In genomic region chr2:223311889-223312288, GRCh38 we compare ENCODE assay signal across 35 cellular contexts.
"Had no signal": no experiment of that assay in that cellular context is flagged by ENCODE, and none has a peak within 500 bp of the region (broad histone marks: within the 10 kb centered on the region; RNA-seq: fewer than 3 reads in every experiment).

No MANE protein-coding gene starts in this region.

- H3K9me3 ChIP-seq: MG63 had no signal

- DNase-seq: Karpas-422, Kasumi-1, MG63, MM.1S, MV-4-11, NCI-H1048, NCI-H1092, NCI-H1092 treated with DMSO at 0.1 percent for 48 hours, NCI-H1105, NCI-H1105 treated with DMSO at 0.1 percent for 48 hours, NCI-H1417, NCI-H1417 treated with DMSO at 0.1 percent for 48 hours, NCI-H1436, NCI-H1436 treated with DMSO at 0.1 percent for 48 hours, NCI-H146, NCI-H1694, NCI-H1694 treated with DMSO at 0.1 percent for 48 hours, NCI-H187, NCI-H187 treated with DMSO at 0.1 percent for 48 hours, NCI-H1930, NCI-H2029, NCI-H2029 treated with DMSO at 0.1 percent for 48 hours, NCI-H2081, NCI-H2081 treated with DMSO at 0.1 percent for 48 hours, NCI-H2107, NCI-H2171 treated with DMSO at 0.1 percent for 48 hours, NCI-H2227 treated with DMSO at 0.1 percent for 48 hours, NCI-H226, NCI-H345, NCI-H446, NCI-H446 treated with DMSO at 0.1 percent for 48 hours, NCI-H510A, NCI-H510A treated with DMSO at 0.1 percent for 48 hours, NCI-H524, NCI-H524 treated with DMSO at 0.1 percent for 48 hours had no signal

- H3K4me3 ChIP-seq: MG63 had no signal

- H3K36me3 ChIP-seq: MG63 had no signal

- H3K27me3 ChIP-seq: MG63 had no signal
